Comparison of ENCODE assay signal across 1 cellular context in the genomic region with DNA sequence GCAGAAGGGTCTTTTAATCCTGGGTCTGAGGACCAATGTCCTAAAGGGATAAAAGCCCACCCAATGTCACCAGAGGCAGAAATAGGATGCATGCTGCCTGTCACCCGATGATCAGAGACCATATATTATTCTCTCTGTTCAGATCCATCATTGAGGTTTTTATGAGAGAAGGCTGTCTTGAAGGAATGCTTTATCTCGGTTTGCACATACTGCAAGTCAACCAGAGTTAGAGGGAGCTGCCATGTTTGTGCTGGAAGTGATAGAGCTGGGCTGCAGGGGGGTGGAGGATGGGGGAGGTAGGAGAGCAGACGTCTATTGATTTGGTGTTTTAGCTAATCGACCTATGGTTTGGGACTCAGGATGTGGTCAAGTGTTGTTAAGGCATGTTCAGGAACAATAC.
TF ChIP-seq lines count a peak whose summit lies in the region.

No MANE protein-coding gene starts in this region.

TF ChIP-seq in H1, 55 proteins besides CTCF, POLR2A, EP300 and RAD21:
- no peak for TF ChIP-seq BCL11A (IDR thresholded peaks at IDR 0.05; ENCODE audit: low read depth in 2 of 2, low read length in 2 of 2)
